ENCODE assay signal across 8 cellular contexts in genomic region chr11:13462928-13463778, GRCh38. TPM values are rescaled to one million over a fixed set of nuclear protein-coding genes. Genes with fewer than 3 reads are reported as not detected.
DNase-seq lines count a peak whose midpoint lies in the region; ATAC-seq and TF ChIP-seq lines count a peak whose summit lies in the region.

TSS of gene BTBD10 (minus strand) at chr11:13463222. CDS start at chr11:13445124, 18,098 bp downstream.

- peaks cover 34% of the 10 kb centered on the region for H3K4me1 Mint-ChIP-seq in T-helper 2 cell treated with Interferon-gamma antibody and Interleukin-4, amounts not matched to agents 5 μg/mL and 100 μg/mL, for 36 hours (ENCODE audit: low read depth)

- H3K36me3 ChIP-seq in ascending aorta (no peaks in the 10 kb centered on the region), uterus (no peaks in the 10 kb centered on the region)

- TF ChIP-seq POLR2A in uterus (IDR thresholded peaks at IDR 0.05) = peak; percentile 75 to 84

- no peaks in the 10 kb centered on the region for H3K27me3 Mint-ChIP-seq in T-helper 2 cell treated with Interferon-gamma antibody and Interleukin-4, amounts not matched to agents 5 μg/mL and 100 μg/mL, for 36 hours (ENCODE audit: low read depth)

- WGBS in right cardiac atrium = under 1% methylated on average over 69 of the region's 69 CpGs

- H3K27ac ChIP-seq in ascending aorta = peak within 1 kb of the TSS; percentile 82 to 93
- peak within 1 kb of the TSS; percentile 82 for H3K27ac ChIP-seq in right cardiac atrium (ENCODE audit: low read length)
- H3K27ac ChIP-seq in uterus = peak within 1 kb of the TSS; percentile 83 to 87

- no peaks in the 10 kb centered on the region for H3K9me3 Mint-ChIP-seq in T-helper 2 cell treated with Interferon-gamma antibody and Interleukin-4, amounts not matched to agents 5 μg/mL and 100 μg/mL, for 36 hours

- ATAC-seq in GM18508 (IDR thresholded peaks at IDR 0.05; ENCODE audit: insufficient read depth, unreplicated experiment) (peak; percentile 84), HG02981 (IDR thresholded peaks at IDR 0.05; ENCODE audit: unreplicated experiment) (peak; percentile 97), right cardiac atrium (peak; percentile 99)

- peak within 1 kb of the TSS; percentile 68 to 95 for H3K4me3 ChIP-seq in ascending aorta
- peak within 1 kb of the TSS; percentile 59 for H3K4me3 ChIP-seq in right cardiac atrium (ENCODE audit: low read length)
- peak within 1 kb of the TSS; percentile 56 to 88 for H3K4me3 ChIP-seq in uterus

- no peaks in the 10 kb centered on the region for H3K27me3 ChIP-seq in ascending aorta
- H3K27me3 ChIP-seq in right cardiac atrium (ENCODE audit: control insufficient read depth, insufficient read depth) = no peaks in the 10 kb centered on the region
- no peaks in the 10 kb centered on the region for H3K27me3 ChIP-seq in uterus

- peaks cover 5% of the 10 kb centered on the region for H3K36me3 Mint-ChIP-seq in T-helper 2 cell treated with Interferon-gamma antibody and Interleukin-4, amounts not matched to agents 5 μg/mL and 100 μg/mL, for 36 hours (ENCODE audit: low read depth)

- H3K27ac Mint-ChIP-seq in T-helper 2 cell treated with Interferon-gamma antibody and Interleukin-4, amounts not matched to agents 5 μg/mL and 100 μg/mL, for 36 hours = peak within 1 kb of the TSS; percentile 99

- H3K9me3 ChIP-seq in ascending aorta = no peaks in the 10 kb centered on the region
- no peaks in the 10 kb centered on the region for H3K9me3 ChIP-seq in right cardiac atrium (ENCODE audit: control insufficient read depth, low read length)
- no peaks in the 10 kb centered on the region for H3K9me3 ChIP-seq in uterus

- no peak for TF ChIP-seq CTCF in ascending aorta (IDR thresholded peaks at IDR 0.05)
- TF ChIP-seq CTCF in uterus (IDR thresholded peaks at IDR 0.05) = peak in 1 of 4 experiments; percentile 4

- H3K4me3 Mint-ChIP-seq in T-helper 2 cell treated with Interferon-gamma antibody and Interleukin-4, amounts not matched to agents 5 μg/mL and 100 μg/mL, for 36 hours = peak within 1 kb of the TSS; percentile 99

- DNase-seq in NCI-H2029 (lab: John Stamatoyannopoulos, UW) = peak; percentile 97
- DNase-seq in T-helper 2 cell treated with Interferon-gamma antibody and Interleukin-4, amounts not matched to agents 5 μg/mL and 100 μg/mL, for 36 hours (ENCODE audit: low spot score) = peak; percentile 92
- DNase-seq in ascending aorta (ENCODE audit: low spot score in 2 of 2) = peak; percentile 71 to 96
- peak; percentile 95 to 98 (median 97) for DNase-seq in right cardiac atrium
- DNase-seq in putamen (ENCODE audit: low spot score) = peak; percentile 93
- peak; percentile 90 to 95 for DNase-seq in uterus

- H3K4me1 ChIP-seq in ascending aorta (peaks cover 0 to 19% of the 10 kb centered on the region in 2 donors), right cardiac atrium (ENCODE audit: control insufficient read depth, insufficient read depth, low read length) (no peaks in the 10 kb centered on the region), uterus (peaks cover 0 to 6% of the 10 kb centered on the region in 2 donors)

- intact Hi-C loops in ascending aorta (cut with DNase I) = loop anchor here (1.0 to 10.0 kb wide), 6 partner anchors 23 to 1429 kb away; partner anchors contain the start of genes BMAL1, CYP2R1 and FAR1
- intact Hi-C loops in right cardiac atrium (cut with DNase I) = loop anchor here in 1 of 4 donors (10.0 kb wide), 1 partner anchor 88 kb away; no protein-coding TSS in a partner anchor
- intact Hi-C loops in uterus (cut with DNase I; ENCODE audit: low total_unique reads) = no loop called here

RNA-seq across cellular contexts. Expression of gene BTBD10, which starts in this region (rescaled TPM):
- 10.1 TPM for total RNA-seq in ascending aorta
- total RNA-seq in right cardiac atrium = 10 to 100 TPM; 22.4 to 29.7 (median 24.4) TPM
- polyA plus RNA-seq in right cardiac atrium = 10.0 TPM
- 100 to 1,000 TPM in 1 of 4 donors, 10 to 100 TPM in 3; 41.2 to 237 (median 76.7) TPM for total RNA-seq in uterus

Comparison
In these comparisons a context has a peak if more than half of its experiments do, and no peak if none do; other contexts are left out.
1. Peak in every context shown above with its lines: DNase-seq, ATAC-seq, H3K4me3 ChIP-seq and H3K27ac ChIP-seq.